In genomic region chr1:232558974-232559373, GRCh38 we compare ENCODE assay signal across 27 cellular contexts.
DNase-seq lines count a peak whose midpoint lies in the region; ATAC-seq, FAIRE-seq and TF ChIP-seq lines count a peak whose summit lies in the region.
"Had no signal": no experiment of that assay in that cellular context is flagged by ENCODE, and none has a peak within 500 bp of the region (broad histone marks: within the 10 kb centered on the region; RNA-seq: fewer than 3 reads in every experiment).

No MANE protein-coding gene starts in this region.

- TF ChIP-seq CTCF in WTC11 (IDR thresholded peaks at IDR 0.05), result no peak

- peak; percentile 83 for ATAC-seq in WTC11
- no peak for ATAC-seq in HG03442 (IDR thresholded peaks at IDR 0.05; ENCODE audit: unreplicated experiment)
- no peak for ATAC-seq in HG03457 (IDR thresholded peaks at IDR 0.05; ENCODE audit: unreplicated experiment)
- ATAC-seq: activated CD4-positive, CD25-positive, alpha-beta regulatory T cell treated with anti-CD3 and anti-CD28 coated beads, Interleukin-2, amount 50 U/mL, for 24 hours; activated naive CD8-positive, alpha-beta T cell treated with anti-CD3 and anti-CD28 coated beads, Interleukin-2, amount 50 U/mL, for 24 hours; HCT116; left colon; natural killer cell had no signal

- no peaks in the 10 kb centered on the region; the same call in 1 of the 2 replicates for H3K27me3 Mint-ChIP-seq in WTC11 (ENCODE audit: low read depth)
- H3K27me3 Mint-ChIP-seq: activated CD4-positive, alpha-beta memory T cell treated with anti-CD3 and anti-CD28 coated beads, Interleukin-2, amount 10 ng/mL, durations not matched to agents 7 days and 5 days; activated naive CD8-positive, alpha-beta T cell treated with anti-CD3 and anti-CD28 coated beads, Interleukin-2, amount 50 U/mL, for 24 hours; brain had no signal

- CTCF ChIA-PET in WTC11 (lab: Charles Lee), result interaction anchor here (1.0 kb wide), 3 partner anchors 44 to 69 kb away, joined by 3 to 5 read pairs (median 4); no protein-coding TSS in a partner anchor

- no peaks in the 10 kb centered on the region for H3K27me3 ChIP-seq in BLaER1
- no peaks in the 10 kb centered on the region for H3K27me3 ChIP-seq in HUES6 (ENCODE audit: control insufficient read depth, insufficient read depth, low read length)
- H3K27me3 ChIP-seq: colonic mucosa, right lobe of liver, upper lobe of left lung had no signal

- H3K27ac Mint-ChIP-seq in WTC11, result no peak overlapping the region
- H3K27ac Mint-ChIP-seq: activated CD4-positive, alpha-beta memory T cell treated with anti-CD3 and anti-CD28 coated beads, Interleukin-2, amount 10 ng/mL, durations not matched to agents 7 days and 5 days; activated naive CD8-positive, alpha-beta T cell treated with anti-CD3 and anti-CD28 coated beads, Interleukin-2, amount 50 U/mL, for 24 hours; natural killer cell had no signal

- H3K36me3 Mint-ChIP-seq in WTC11, result no peaks in the 10 kb centered on the region
- H3K36me3 Mint-ChIP-seq: brain, natural killer cell had no signal

- TF ChIP-seq POLR2A in GM12891 (IDR thresholded peaks at IDR 0.05; ENCODE audit: low read depth, low read length), result no peak

- no peak for FAIRE-seq in GM12891 (lab: Jason Lieb, UNC)

- no peak overlapping the region for H3K27ac ChIP-seq in BLaER1
- peak overlapping the region; percentile 83; the same call in 1 of the 2 replicates for H3K27ac ChIP-seq in HUES6 (ENCODE audit: low read depth, low read length)
- H3K27ac ChIP-seq: colonic mucosa, right lobe of liver, RWPE1 had no signal

- H3K4me1 Mint-ChIP-seq in WTC11, result peaks cover 57% of the 10 kb centered on the region

- DNase-seq in WTC11 (ENCODE audit: low spot score), result peak; percentile 44
- DNase-seq in lung microvascular endothelial cell (ENCODE audit: low read depth in 2 of 2), result peak; percentile 48 to 66
- DNase-seq in GM12891 (ENCODE audit: insufficient read length, low spot score), result no peak
- DNase-seq in T-helper 9 cell, result no peak
- DNase-seq: activated CD4-positive, alpha-beta memory T cell treated with anti-CD3 and anti-CD28 coated beads, Interleukin-2, amount 10 ng/mL, durations not matched to agents 7 days and 5 days; activated effector memory CD4-positive, alpha-beta T cell treated with anti-CD3 and anti-CD28 coated beads, Interleukin-2, amount 50 U/mL, for 16 hours; activated naive CD8-positive, alpha-beta T cell treated with anti-CD3 and anti-CD28 coated beads, Interleukin-2, amount 50 U/mL, for 24 hours; activated T-cell treated with anti-CD3 and anti-CD28 coated beads for 4 hours; colonic mucosa; head of caudate nucleus; left colon; midbrain; natural killer cell; NCI-H1105; NCI-H524; right lobe of liver; stimulated activated CD4-positive, alpha-beta T cell treated with anti-CD3 and anti-CD28 coated beads, Interleukin-15, amount 100 ng/mL, for 24 hours; T1000; upper lobe of left lung had no signal

- H3K36me3 ChIP-seq in BLaER1 (no peaks in the 10 kb centered on the region), HUES6 (ENCODE audit: control insufficient read depth, insufficient read depth, low read length) (no peaks in the 10 kb centered on the region)
- H3K36me3 ChIP-seq: colonic mucosa, right lobe of liver, upper lobe of left lung had no signal

- H3K4me3 Mint-ChIP-seq in WTC11, result no peak overlapping the region
- H3K4me3 Mint-ChIP-seq: activated CD4-positive, alpha-beta memory T cell treated with anti-CD3 and anti-CD28 coated beads, Interleukin-2, amount 10 ng/mL, durations not matched to agents 7 days and 5 days; activated naive CD8-positive, alpha-beta T cell treated with anti-CD3 and anti-CD28 coated beads, Interleukin-2, amount 50 U/mL, for 24 hours; brain; natural killer cell had no signal

- H3K9me3 ChIP-seq in BLaER1, result no peaks in the 10 kb centered on the region
- H3K9me3 ChIP-seq in HUES6 (ENCODE audit: control insufficient read depth, insufficient read depth, low read depth, low read length), result no peaks in the 10 kb centered on the region
- H3K9me3 ChIP-seq: colonic mucosa, right lobe of liver, upper lobe of left lung had no signal

- H3K4me1 ChIP-seq in BLaER1 (peaks cover 7% of the 10 kb centered on the region), HUES6 (ENCODE audit: control insufficient read depth, insufficient read depth, low read length) (peaks cover 81% of the 10 kb centered on the region)
- H3K4me1 ChIP-seq: right lobe of liver had no signal

- H3K9ac ChIP-seq in BLaER1 (no peak overlapping the region), HUES6 (ENCODE audit: low read length) (peak overlapping the region; percentile 53)

- H3K4me3 ChIP-seq in BLaER1 (no peak overlapping the region), HUES6 (ENCODE audit: low read depth, low read length) (no peak overlapping the region; the same call in 1 of the 2 replicates)
- H3K4me3 ChIP-seq: colonic mucosa, right lobe of liver, upper lobe of left lung had no signal

- H3K4me2 ChIP-seq in BLaER1, result peak overlapping the region; percentile 44

- no peaks in the 10 kb centered on the region for H3K9me3 Mint-ChIP-seq in WTC11
- H3K9me3 Mint-ChIP-seq: activated CD4-positive, alpha-beta memory T cell treated with anti-CD3 and anti-CD28 coated beads, Interleukin-2, amount 10 ng/mL, durations not matched to agents 7 days and 5 days; activated naive CD8-positive, alpha-beta T cell treated with anti-CD3 and anti-CD28 coated beads, Interleukin-2, amount 50 U/mL, for 24 hours; brain; natural killer cell had no signal

- no peaks in the 10 kb centered on the region for H4K20me1 ChIP-seq in BLaER1

- POLR2A ChIA-PET in WTC11 (lab: Charles Lee), result no interaction called here

TF ChIP-seq in WTC11, 78 proteins besides CTCF, POLR2A, EP300 and RAD21 (continues in another document):
- TF ChIP-seq ZNF281 (CRISPR knock-in tag; IDR thresholded peaks at IDR 0.05) (no peak), CDX4 (CRISPR knock-in tag; IDR thresholded peaks at IDR 0.05; ENCODE audit: borderline replicate concordance) (no peak), ZNF219 (CRISPR knock-in tag; IDR thresholded peaks at IDR 0.05; ENCODE audit: borderline replicate concordance) (no peak)

TF ChIP-seq in GM12891, 5 proteins besides CTCF, POLR2A, EP300 and RAD21:
- TF ChIP-seq SPI1 (IDR thresholded peaks at IDR 0.05; ENCODE audit: low read depth, low read length), result no peak
- no peak for TF ChIP-seq TAF1 (IDR thresholded peaks at IDR 0.05; ENCODE audit: low read depth, low read length)
- no peak for TF ChIP-seq POLR2AphosphoS5 (IDR thresholded peaks at IDR 0.05; ENCODE audit: low read depth, low read length)
- no peak for TF ChIP-seq PAX5 (IDR thresholded peaks at IDR 0.05; ENCODE audit: insufficient read depth, low read length, severe bottlenecking)
- no peak for TF ChIP-seq POU2F2 (IDR thresholded peaks at IDR 0.05; ENCODE audit: low read depth, low read length)

Comparison
In these comparisons a context has a peak if more than half of its experiments do, and no peak if none do; other contexts are left out.
1. DNase-seq: peak in WTC11 (single experiment) and lung microvascular endothelial cell (2 of 2); none in GM12891 (single experiment) and T-helper 9 cell (single experiment).